Comparison of ENCODE assay signal across 17 cellular contexts in the genomic region with DNA sequence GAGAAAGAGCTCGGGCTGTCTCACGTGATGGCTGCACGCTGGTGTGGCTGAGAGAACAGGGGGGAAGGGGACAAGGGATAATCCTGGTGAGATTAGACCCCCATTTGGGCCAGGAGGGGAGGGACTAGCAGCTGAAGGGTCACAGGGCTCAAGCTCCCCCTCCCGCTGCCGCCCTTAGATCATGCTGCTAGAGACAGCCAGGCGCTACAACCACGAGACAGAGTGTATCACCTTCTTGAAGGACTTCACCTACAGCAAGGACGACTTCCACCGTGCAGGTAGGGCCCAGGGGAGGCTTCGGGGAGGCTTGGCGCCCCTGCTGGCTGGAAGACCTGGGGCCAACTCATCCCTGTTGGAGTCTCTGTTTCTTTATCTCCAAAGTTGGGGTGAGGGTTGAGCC. TPM values are rescaled to one million over a fixed set of nuclear protein-coding genes. Genes with fewer than 3 reads are reported as not detected.
A peak's percentile ranks its signal among the peaks of the same experiment; 100 is the strongest.
DNase-seq lines count a peak whose midpoint lies in the region; ATAC-seq, FAIRE-seq and TF ChIP-seq lines count a peak whose summit lies in the region.
"Had no signal": no experiment of that assay in that cellular context is flagged by ENCODE, and none has a peak within 500 bp of the region (broad histone marks: within the 10 kb centered on the region; RNA-seq: fewer than 3 reads in every experiment).

No MANE protein-coding gene starts in this region.

- WGBS in K562 (ENCODE audit: insufficient coverage, low coverage, missing lambda C conversion rate), result 87% methylated on average over 9 of the region's 11 CpGs

- H3K27me3 Mint-ChIP-seq in activated CD4-positive, alpha-beta T cell treated with anti-CD3 and anti-CD28 coated beads, Interleukin-2, amount 10 ng/mL, durations not matched to agents 24 days and 14 days, result no peaks in the 10 kb centered on the region
- H3K27me3 Mint-ChIP-seq in activated CD4-positive, alpha-beta T cell treated with anti-CD3 and anti-CD28 coated beads for 36 hours, result no peaks in the 10 kb centered on the region
- H3K27me3 Mint-ChIP-seq in CD4-positive, alpha-beta T cell, result peaks cover 6% of the 10 kb centered on the region
- peaks cover 6% of the 10 kb centered on the region for H3K27me3 Mint-ChIP-seq in neural crest cell (ENCODE audit: low read depth)
- H3K27me3 Mint-ChIP-seq in stimulated activated naive CD8-positive, alpha-beta T cell treated with anti-CD3 and anti-CD28 coated beads, Interleukin-15, amount 100 ng/mL, for 72 hours, result no peaks in the 10 kb centered on the region

- peak overlapping the region in 1 of 2 experiments; percentile 70; a peak in 2 of 4 replicates for H3K9ac ChIP-seq in K562 (ENCODE audit: insufficient read depth in 1 of 2, low read depth in 2 of 2, low read length in 2 of 2)
- H3K9ac ChIP-seq: GM23248 had no signal

- no peak overlapping the region for H3K4me3 Mint-ChIP-seq in activated CD4-positive, alpha-beta T cell treated with anti-CD3 and anti-CD28 coated beads, Interleukin-2, amount 10 ng/mL, durations not matched to agents 24 days and 14 days
- H3K4me3 Mint-ChIP-seq in activated CD4-positive, alpha-beta T cell treated with anti-CD3 and anti-CD28 coated beads for 36 hours, result no peak overlapping the region
- no peak overlapping the region for H3K4me3 Mint-ChIP-seq in CD4-positive, alpha-beta T cell
- H3K4me3 Mint-ChIP-seq in neural crest cell, result peak overlapping the region; percentile 54
- H3K4me3 Mint-ChIP-seq in stimulated activated naive CD8-positive, alpha-beta T cell treated with anti-CD3 and anti-CD28 coated beads, Interleukin-15, amount 100 ng/mL, for 72 hours, result no peak overlapping the region

- TF ChIP-seq POLR2A in K562 (conservative IDR thresholded peaks at IDR 0.05), result no peak

- in situ Hi-C loops in K562 (cut with MboI), result no loop called here

- FAIRE-seq in K562 (lab: Jason Lieb, UNC), result no peak
- FAIRE-seq: H54 had no signal

- DNase-seq in activated CD4-positive, alpha-beta T cell treated with anti-CD3 and anti-CD28 coated beads, Interleukin-2, amount 10 ng/mL, durations not matched to agents 24 days and 14 days, result peak; percentile 57
- no peak for DNase-seq in activated CD4-positive, alpha-beta T cell treated with anti-CD3 and anti-CD28 coated beads for 36 hours
- no peak for DNase-seq in CD4-positive, alpha-beta T cell
- DNase-seq in K562 (ENCODE audit: extremely low read depth in 1 of 4, low spot score in 3 of 4) (peak in 1 of 4 experiments; percentile 2), neural crest cell (ENCODE audit: low read depth, low spot score) (no peak), dedifferentiated amniotic fluid mesenchymal stem cell (ENCODE audit: extremely low spot score) (no peak)
- DNase-seq in stimulated activated naive CD8-positive, alpha-beta T cell treated with anti-CD3 and anti-CD28 coated beads, Interleukin-15, amount 100 ng/mL, for 72 hours, result no peak
- DNase-seq: Caco-2; CD8-positive, alpha-beta memory T cell; DMS53; GF-D8; GM23248 had no signal

- TF ChIP-seq EP300 in K562 (IDR thresholded peaks at IDR 0.05; ENCODE audit: low read length), result no peak

- H3K27me3 ChIP-seq in CD4-positive, alpha-beta T cell (ENCODE audit: control insufficient read depth, insufficient read depth, low read length), result no peaks in the 10 kb centered on the region
- no peaks in the 10 kb centered on the region for H3K27me3 ChIP-seq in K562 (ENCODE audit: control insufficient read depth in 2 of 2, insufficient read depth in 2 of 2, low read length in 2 of 2)

- peaks cover 19 to 68% of the 10 kb centered on the region in 2 experiments for H3K4me1 ChIP-seq in K562 (replicated peaks in 1 of 2; ENCODE audit: control insufficient read depth in 2 of 2, insufficient read depth in 2 of 2, low read length in 2 of 2)

- no peak overlapping the region for H3K27ac Mint-ChIP-seq in activated CD4-positive, alpha-beta T cell treated with anti-CD3 and anti-CD28 coated beads, Interleukin-2, amount 10 ng/mL, durations not matched to agents 24 days and 14 days
- no peak overlapping the region for H3K27ac Mint-ChIP-seq in activated CD4-positive, alpha-beta T cell treated with anti-CD3 and anti-CD28 coated beads for 36 hours
- peak overlapping the region; percentile 35 for H3K27ac Mint-ChIP-seq in CD4-positive, alpha-beta T cell
- H3K27ac Mint-ChIP-seq in neural crest cell (ENCODE audit: unreplicated experiment), result no peak overlapping the region
- H3K27ac Mint-ChIP-seq in stimulated activated naive CD8-positive, alpha-beta T cell treated with anti-CD3 and anti-CD28 coated beads, Interleukin-15, amount 100 ng/mL, for 72 hours, result peak overlapping the region in 1 of 2 donors; percentile 54

- no peak for ATAC-seq in activated CD4-positive, alpha-beta T cell treated with anti-CD3 and anti-CD28 coated beads for 36 hours
- no peak for ATAC-seq in CD4-positive, alpha-beta T cell (ENCODE audit: poor library complexity)
- ATAC-seq in K562, result no peak
- ATAC-seq in stimulated activated naive CD8-positive, alpha-beta T cell treated with anti-CD3 and anti-CD28 coated beads, Interleukin-15, amount 100 ng/mL, for 72 hours, result no peak
- no peak for ATAC-seq in GM21515 (IDR thresholded peaks at IDR 0.05; ENCODE audit: unreplicated experiment)

- peaks cover 24% of the 10 kb centered on the region for H3K4me1 Mint-ChIP-seq in activated CD4-positive, alpha-beta T cell treated with anti-CD3 and anti-CD28 coated beads, Interleukin-2, amount 10 ng/mL, durations not matched to agents 24 days and 14 days
- H3K4me1 Mint-ChIP-seq in activated CD4-positive, alpha-beta T cell treated with anti-CD3 and anti-CD28 coated beads for 36 hours, result peaks cover 26% of the 10 kb centered on the region
- peaks cover 37% of the 10 kb centered on the region for H3K4me1 Mint-ChIP-seq in CD4-positive, alpha-beta T cell (ENCODE audit: low read depth)
- peaks cover 21% of the 10 kb centered on the region for H3K4me1 Mint-ChIP-seq in neural crest cell
- peaks cover 49% of the 10 kb centered on the region for H3K4me1 Mint-ChIP-seq in stimulated activated naive CD8-positive, alpha-beta T cell treated with anti-CD3 and anti-CD28 coated beads, Interleukin-15, amount 100 ng/mL, for 72 hours

- TF ChIP-seq RAD21 in K562 (CRISPR knock-in tag; conservative IDR thresholded peaks at IDR 0.05 in 1 of 2, IDR thresholded peaks at IDR 0.05 in 1 of 2), result no peak

- H3K9me3 Mint-ChIP-seq in activated CD4-positive, alpha-beta T cell treated with anti-CD3 and anti-CD28 coated beads, Interleukin-2, amount 10 ng/mL, durations not matched to agents 24 days and 14 days, result no peaks in the 10 kb centered on the region
- H3K9me3 Mint-ChIP-seq in activated CD4-positive, alpha-beta T cell treated with anti-CD3 and anti-CD28 coated beads for 36 hours (ENCODE audit: low read depth), result no peaks in the 10 kb centered on the region
- H3K9me3 Mint-ChIP-seq in CD4-positive, alpha-beta T cell, result no peaks in the 10 kb centered on the region
- H3K9me3 Mint-ChIP-seq in neural crest cell, result no peaks in the 10 kb centered on the region
- H3K9me3 Mint-ChIP-seq in stimulated activated naive CD8-positive, alpha-beta T cell treated with anti-CD3 and anti-CD28 coated beads, Interleukin-15, amount 100 ng/mL, for 72 hours, result no peaks in the 10 kb centered on the region

- H2AFZ ChIP-seq in K562 (ENCODE audit: low read depth, low read length), result no peak overlapping the region
- H2AFZ ChIP-seq: GM23248 had no signal

- intact Hi-C loops in activated CD4-positive, alpha-beta T cell treated with anti-CD3 and anti-CD28 coated beads, Interleukin-2, amount 10 ng/mL, durations not matched to agents 24 days and 14 days (cut with micrococcal nuclease), result no loop called here
- intact Hi-C loops in activated CD4-positive, alpha-beta T cell treated with anti-CD3 and anti-CD28 coated beads for 36 hours (cut with DNase I, micrococcal nuclease), result no loop called here
- intact Hi-C loops in CD4-positive, alpha-beta T cell (cut with DNase I, micrococcal nuclease), result no loop called here
- intact Hi-C loops in K562 (cut with micrococcal nuclease), result loop anchor here (5.0 kb wide), 1 partner anchor 278 kb away; no protein-coding TSS in a partner anchor

- peaks cover 34% of the 10 kb centered on the region for H3K79me2 ChIP-seq in K562 (ENCODE audit: control insufficient read depth, insufficient read depth, low read length)

- H3K4me2 ChIP-seq in K562 (ENCODE audit: insufficient read depth, low read length), result no peak overlapping the region; the same call in 1 of the 2 replicates

- H3K4me3 ChIP-seq in K562, result no peak overlapping the region
- H3K4me3 ChIP-seq: GM23248 had no signal

- TF ChIP-seq CTCF in CD4-positive, alpha-beta T cell (IDR thresholded peaks at IDR 0.05), result no peak
- TF ChIP-seq CTCF in K562 (IDR thresholded peaks at IDR 0.05 in 2 of 3, conservative IDR thresholded peaks at IDR 0.05 in 1 of 3; ENCODE audit: insufficient read depth in 2 of 3, low read depth in 1 of 3, low read length in 3 of 3) (no peak), neural crest cell (conservative IDR thresholded peaks at IDR 0.05) (no peak)

- H3K36me3 ChIP-seq in K562 (ENCODE audit: control insufficient read depth, insufficient read depth, low read length), result peaks cover 59% of the 10 kb centered on the region; the same call in 2 of the 3 replicates

- no peaks in the 10 kb centered on the region for H3K9me3 ChIP-seq in CD4-positive, alpha-beta T cell (ENCODE audit: control insufficient read depth, low read length)
- H3K9me3 ChIP-seq in K562 (replicated peaks; ENCODE audit: control insufficient read depth, insufficient read depth, low read depth, low read length), result no peaks in the 10 kb centered on the region
- H3K9me3 ChIP-seq: Caco-2 had no signal

- peaks cover 46% of the 10 kb centered on the region for H3K36me3 Mint-ChIP-seq in activated CD4-positive, alpha-beta T cell treated with anti-CD3 and anti-CD28 coated beads, Interleukin-2, amount 10 ng/mL, durations not matched to agents 24 days and 14 days (ENCODE audit: low read depth)
- H3K36me3 Mint-ChIP-seq in activated CD4-positive, alpha-beta T cell treated with anti-CD3 and anti-CD28 coated beads for 36 hours (ENCODE audit: low read depth), result peaks cover 38% of the 10 kb centered on the region
- H3K36me3 Mint-ChIP-seq in CD4-positive, alpha-beta T cell (ENCODE audit: low read depth), result peaks cover 78% of the 10 kb centered on the region
- peaks cover 3% of the 10 kb centered on the region for H3K36me3 Mint-ChIP-seq in neural crest cell (ENCODE audit: low read depth)

- POLR2A ChIA-PET in activated CD4-positive, alpha-beta T cell treated with anti-CD3 and anti-CD28 coated beads for 36 hours (lab: Charles Lee), result interaction anchor here (0.6 kb wide), 1 partner anchor 46 kb away, joined by 4 read pairs; no protein-coding TSS in a partner anchor
- POLR2A ChIA-PET in CD4-positive, alpha-beta T cell (lab: Charles Lee), result no interaction called here
- POLR2A ChIA-PET in K562 (lab: Yijun Ruan, JAX), result no interaction called here

- no peak overlapping the region for H3K27ac ChIP-seq in CD4-positive, alpha-beta T cell (ENCODE audit: low read depth, low read length)
- H3K27ac ChIP-seq in K562 (ENCODE audit: extremely low read depth, low read depth, low read length), result no peak overlapping the region
- H3K27ac ChIP-seq: 22Rv1, GM23248, HL-60 had no signal

- BruUV-seq in K562 (replicated peaks; lab: Mats Ljungman, UMichigan), result no TSS peak

- no peaks in the 10 kb centered on the region for H3K9me1 ChIP-seq in K562 (ENCODE audit: control insufficient read depth, insufficient read depth, low read length)

- H4K20me1 ChIP-seq in K562 (replicated peaks; ENCODE audit: control insufficient read depth, insufficient read depth, low read length), result peaks cover 2% of the 10 kb centered on the region

- CTCF ChIA-PET in activated CD4-positive, alpha-beta T cell treated with anti-CD3 and anti-CD28 coated beads for 36 hours (lab: Charles Lee), result interaction anchor here (1.4 kb wide), 1 partner anchor 22 kb away, joined by 3 read pairs; no protein-coding TSS in a partner anchor
- CTCF ChIA-PET in CD4-positive, alpha-beta T cell (lab: Charles Lee), result no interaction called here
- CTCF ChIA-PET in K562 (lab: Yijun Ruan, JAX; ENCODE audit: low intra/inter-chr PET ratio), result no interaction called here

RNA-seq across cellular contexts. Expression of gene NR1H2, which starts 3.3 kb away (rescaled TPM):
- 81.4 and 84.7 TPM in 2 replicates for total RNA-seq in activated CD4-positive, alpha-beta T cell treated with anti-CD3 and anti-CD28 coated beads, Interleukin-2, amount 10 ng/mL, durations not matched to agents 24 days and 14 days
- total RNA-seq in activated CD4-positive, alpha-beta T cell treated with anti-CD3 and anti-CD28 coated beads for 36 hours, result 10 to 100 TPM; 50.3 to 53.6 TPM
- total RNA-seq in CD4-positive, alpha-beta T cell, result 100 to 1,000 TPM; 261 to 265 TPM
- 31.6 and 83.2 TPM in 2 replicates for total RNA-seq in K562 (2011; cell fraction: chromatin; rRNA removed; ENCODE audit: low replicate concordance)
- total RNA-seq in K562 (2011; cell fraction: nucleolus; rRNA removed), result 66.3 and 72.5 TPM in 2 replicates
- 41.0 and 45.6 TPM in 2 replicates for total RNA-seq in K562 (2011; cell fraction: nucleoplasm; rRNA removed)
- total RNA-seq in K562 (2014; rRNA removed) (51.4 and 68.1 TPM in 2 replicates), K562 (2014; rRNA removed; fragmentation: Illumina TruSeq; extraction: Trizol) (10.6 and 12.3 TPM in 2 replicates), K562 (2015; rRNA removed; fragmentation: Illumina TruSeq; extraction: Trizol) (32.9 and 35.0 TPM in 2 replicates), K562 (2021) (56.7 and 58.2 TPM in 2 replicates), neural crest cell (21.8 and 22.8 TPM in 2 replicates)
- polyA plus RNA-seq in K562 (2011; rRNA removed) (24.0 and 37.5 TPM in 2 replicates), K562 (2014; fragmentation: Illumina TruSeq; extraction: Trizol) (23.8 and 51.0 TPM in 2 replicates), K562 (2014; fragmentation: Nextera tagmentation; extraction: Ambion mirVana) (1 to 10 TPM in 1 of 2 experiments, under 1 TPM in 1; 0.11 to 1.5 TPM), K562 (2014; rRNA removed) (61.9 and 73.8 TPM in 2 replicates)
- 42.2 and 70.3 TPM in 2 replicates for polyA plus RNA-seq in K562 (2011; cell fraction: cytosol; rRNA removed)
- 71.7 and 110 TPM in 2 replicates for polyA plus RNA-seq in K562 (2011; cell fraction: nucleus; rRNA removed)
- polyA plus RNA-seq in K562 (2012), result 51.4 and 65.3 TPM in 2 replicates
- polyA minus RNA-seq in K562 (2011; rRNA and poly(A)+ RNA removed), result 12.7 and 17.8 TPM in 2 replicates
- polyA minus RNA-seq in K562 (2011; cell fraction: cytosol; rRNA and poly(A)+ RNA removed), result 15.7 and 17.4 TPM in 2 replicates
- polyA minus RNA-seq in K562 (2011; cell fraction: nucleus; rRNA and poly(A)+ RNA removed), result 28.8 and 37.7 TPM in 2 replicates

RNA-seq across cellular contexts. Expression of gene POLD1, which starts 4.5 kb away (rescaled TPM):
- 188 and 204 TPM in 2 replicates for total RNA-seq in activated CD4-positive, alpha-beta T cell treated with anti-CD3 and anti-CD28 coated beads, Interleukin-2, amount 10 ng/mL, durations not matched to agents 24 days and 14 days
- 100 to 1,000 TPM; 220 to 227 TPM for total RNA-seq in activated CD4-positive, alpha-beta T cell treated with anti-CD3 and anti-CD28 coated beads for 36 hours
- total RNA-seq in CD4-positive, alpha-beta T cell, result 10 to 100 TPM; 22.1 to 24.2 TPM
- 79.9 and 373 TPM in 2 replicates for total RNA-seq in K562 (2011; cell fraction: chromatin; rRNA removed; ENCODE audit: low replicate concordance)
- total RNA-seq in K562 (2011; cell fraction: nucleolus; rRNA removed), result 460 and 477 TPM in 2 replicates
- 147 and 179 TPM in 2 replicates for total RNA-seq in K562 (2011; cell fraction: nucleoplasm; rRNA removed)
- total RNA-seq in K562 (2014; rRNA removed), result 258 and 338 TPM in 2 replicates
- total RNA-seq in K562 (2014; rRNA removed; fragmentation: Illumina TruSeq; extraction: Trizol), result 15.3 and 28.3 TPM in 2 replicates
- 89.4 and 95.2 TPM in 2 replicates for total RNA-seq in K562 (2015; rRNA removed; fragmentation: Illumina TruSeq; extraction: Trizol)
- total RNA-seq in K562 (2021), result 296 and 312 TPM in 2 replicates
- 45.2 and 88.6 TPM in 2 replicates for polyA plus RNA-seq in K562 (2011; rRNA removed)
- 86.2 and 222 TPM in 2 replicates for polyA plus RNA-seq in K562 (2011; cell fraction: cytosol; rRNA removed)
- polyA plus RNA-seq in K562 (2011; cell fraction: nucleus; rRNA removed), result 460 and 607 TPM in 2 replicates
- 164 and 224 TPM in 2 replicates for polyA plus RNA-seq in K562 (2012)
- polyA plus RNA-seq in K562 (2014; fragmentation: Illumina TruSeq; extraction: Trizol), result 47.8 and 97.9 TPM in 2 replicates
- polyA plus RNA-seq in K562 (2014; fragmentation: Nextera tagmentation; extraction: Ambion mirVana), result 1 to 10 TPM; 1.3 to 6.4 TPM
- 161 and 163 TPM in 2 replicates for polyA plus RNA-seq in K562 (2014; rRNA removed)
- 33.3 and 52.7 TPM in 2 replicates for polyA minus RNA-seq in K562 (2011; rRNA and poly(A)+ RNA removed)
- 165 and 236 TPM in 2 replicates for polyA minus RNA-seq in K562 (2011; cell fraction: cytosol; rRNA and poly(A)+ RNA removed)
- polyA minus RNA-seq in K562 (2011; cell fraction: nucleus; rRNA and poly(A)+ RNA removed), result 166 and 171 TPM in 2 replicates
- total RNA-seq in neural crest cell, result 151 and 160 TPM in 2 replicates

RNA-seq across cellular contexts. Expression of gene NAPSA, which starts 14.2 kb away (rescaled TPM):
- 13.6 and 18.0 TPM in 2 replicates for total RNA-seq in activated CD4-positive, alpha-beta T cell treated with anti-CD3 and anti-CD28 coated beads, Interleukin-2, amount 10 ng/mL, durations not matched to agents 24 days and 14 days
- 10 to 100 TPM; 44.0 to 63.4 TPM for total RNA-seq in activated CD4-positive, alpha-beta T cell treated with anti-CD3 and anti-CD28 coated beads for 36 hours
- under 1 TPM; 0.61 to 0.91 TPM for total RNA-seq in CD4-positive, alpha-beta T cell
- total RNA-seq in K562 (2011; cell fraction: chromatin; rRNA removed; ENCODE audit: low replicate concordance), result 3.9 and 8.3 TPM in 2 replicates
- 5.0 and 5.5 TPM in 2 replicates for total RNA-seq in K562 (2011; cell fraction: nucleolus; rRNA removed)
- total RNA-seq in K562 (2011; cell fraction: nucleoplasm; rRNA removed), result 3.6 and 5.6 TPM in 2 replicates
- 0.41 and 0.78 TPM in 2 replicates for total RNA-seq in K562 (2014; rRNA removed)
- total RNA-seq in K562 (2014; rRNA removed; fragmentation: Illumina TruSeq; extraction: Trizol), result 0.45 and 0.65 TPM in 2 replicates
- total RNA-seq in K562 (2015; rRNA removed; fragmentation: Illumina TruSeq; extraction: Trizol), result 0.45 and 0.76 TPM in 2 replicates
- total RNA-seq in K562 (2021), result 1.9 and 2.3 TPM in 2 replicates
- 1.2 and 1.9 TPM in 2 replicates for polyA plus RNA-seq in K562 (2011; rRNA removed)
- polyA plus RNA-seq in K562 (2011; cell fraction: cytosol; rRNA removed), result 1.4 and 1.9 TPM in 2 replicates
- 11.3 and 12.5 TPM in 2 replicates for polyA plus RNA-seq in K562 (2011; cell fraction: nucleus; rRNA removed)
- polyA plus RNA-seq in K562 (2012), result 2.0 and 3.0 TPM in 2 replicates
- polyA plus RNA-seq in K562 (2014; fragmentation: Illumina TruSeq; extraction: Trizol), result 0.89 and 1.1 TPM in 2 replicates
- polyA plus RNA-seq in K562 (2014; fragmentation: Nextera tagmentation; extraction: Ambion mirVana), result under 1 TPM; 0.25 to 0.49 TPM
- polyA plus RNA-seq in K562 (2014; rRNA removed), result 0.69 and 1.6 TPM in 2 replicates
- polyA minus RNA-seq in K562 (2011; rRNA and poly(A)+ RNA removed), result 0.42 and 0.57 TPM in 2 replicates
- 1.5 TPM in 1 of 2 replicates, not detected in the other for polyA minus RNA-seq in K562 (2011; cell fraction: cytosol; rRNA and poly(A)+ RNA removed)
- polyA minus RNA-seq in K562 (2011; cell fraction: nucleus; rRNA and poly(A)+ RNA removed), result 2.0 and 2.2 TPM in 2 replicates
- total RNA-seq in neural crest cell, result 0.96 and 1.0 TPM in 2 replicates

RNA-seq across cellular contexts. Expression of gene SPIB, which starts 39.1 kb away (rescaled TPM):
- 0.91 and 1.6 TPM in 2 replicates for total RNA-seq in activated CD4-positive, alpha-beta T cell treated with anti-CD3 and anti-CD28 coated beads, Interleukin-2, amount 10 ng/mL, durations not matched to agents 24 days and 14 days
- total RNA-seq in activated CD4-positive, alpha-beta T cell treated with anti-CD3 and anti-CD28 coated beads for 36 hours, result under 1 TPM; 0.33 to 0.50 TPM
- under 1 TPM; 0.42 to 0.52 TPM for total RNA-seq in CD4-positive, alpha-beta T cell
- 2.3 and 8.3 TPM in 2 replicates for total RNA-seq in K562 (2011; cell fraction: chromatin; rRNA removed; ENCODE audit: low replicate concordance)
- total RNA-seq in K562 (2011; cell fraction: nucleolus; rRNA removed), result 4.6 and 5.2 TPM in 2 replicates
- total RNA-seq in K562 (2011; cell fraction: nucleoplasm; rRNA removed), result 3.9 and 4.4 TPM in 2 replicates
- 0.33 and 0.45 TPM in 2 replicates for total RNA-seq in K562 (2014; rRNA removed)
- 0.22 and 0.25 TPM in 2 replicates for total RNA-seq in K562 (2014; rRNA removed; fragmentation: Illumina TruSeq; extraction: Trizol)
- total RNA-seq in K562 (2015; rRNA removed; fragmentation: Illumina TruSeq; extraction: Trizol), result 0.40 and 0.45 TPM in 2 replicates
- total RNA-seq in K562 (2021), result 1.0 and 1.3 TPM in 2 replicates
- polyA plus RNA-seq in K562 (2011; rRNA removed), result 0.46 and 0.60 TPM in 2 replicates
- 0.41 and 0.94 TPM in 2 replicates for polyA plus RNA-seq in K562 (2011; cell fraction: cytosol; rRNA removed)
- 2.5 and 7.6 TPM in 2 replicates for polyA plus RNA-seq in K562 (2011; cell fraction: nucleus; rRNA removed)
- 0.53 and 1.1 TPM in 2 replicates for polyA plus RNA-seq in K562 (2012)
- 0.24 and 0.76 TPM in 2 replicates for polyA plus RNA-seq in K562 (2014; fragmentation: Illumina TruSeq; extraction: Trizol)
- polyA plus RNA-seq in K562 (2014; fragmentation: Nextera tagmentation; extraction: Ambion mirVana), result under 1 TPM in 1 of 2 experiments, not detected in 1; 0.06 TPM
- polyA plus RNA-seq in K562 (2014; rRNA removed), result 0.53 and 0.92 TPM in 2 replicates
- 0.06 and 0.07 TPM in 2 replicates for polyA minus RNA-seq in K562 (2011; rRNA and poly(A)+ RNA removed)
- not detected in 2 replicates for polyA minus RNA-seq in K562 (2011; cell fraction: cytosol; rRNA and poly(A)+ RNA removed)
- polyA minus RNA-seq in K562 (2011; cell fraction: nucleus; rRNA and poly(A)+ RNA removed), result 0.33 and 0.94 TPM in 2 replicates
- total RNA-seq in neural crest cell, result not detected in 2 replicates
- total RNA-seq: GM23248 had no signal
- polyA plus RNA-seq: BJ, GM23248 had no signal

RNA-seq across cellular contexts. Expression of gene KCNC3, which starts 50.4 kb away (rescaled TPM):
- total RNA-seq in activated CD4-positive, alpha-beta T cell treated with anti-CD3 and anti-CD28 coated beads, Interleukin-2, amount 10 ng/mL, durations not matched to agents 24 days and 14 days, result 20.3 TPM in 2 replicates
- 1 to 10 TPM; 9.1 to 9.7 TPM for total RNA-seq in activated CD4-positive, alpha-beta T cell treated with anti-CD3 and anti-CD28 coated beads for 36 hours
- total RNA-seq in CD4-positive, alpha-beta T cell, result 1 to 10 TPM; 1.6 to 2.0 TPM
- 19.8 and 38.5 TPM in 2 replicates for total RNA-seq in K562 (2011; cell fraction: chromatin; rRNA removed; ENCODE audit: low replicate concordance)
- 17.0 and 18.4 TPM in 2 replicates for total RNA-seq in K562 (2011; cell fraction: nucleolus; rRNA removed)
- total RNA-seq in K562 (2011; cell fraction: nucleoplasm; rRNA removed), result 18.8 and 48.6 TPM in 2 replicates
- total RNA-seq in K562 (2014; rRNA removed) (1.8 and 4.0 TPM in 2 replicates), K562 (2014; rRNA removed; fragmentation: Illumina TruSeq; extraction: Trizol) (1.4 and 1.7 TPM in 2 replicates), K562 (2015; rRNA removed; fragmentation: Illumina TruSeq; extraction: Trizol) (2.1 and 3.0 TPM in 2 replicates), K562 (2021) (20.2 and 26.2 TPM in 2 replicates), neural crest cell (4.0 and 4.2 TPM in 2 replicates)
- polyA plus RNA-seq in K562 (2011; rRNA removed) (2.0 and 3.7 TPM in 2 replicates), K562 (2014; fragmentation: Illumina TruSeq; extraction: Trizol) (14.9 and 16.4 TPM in 2 replicates), K562 (2014; fragmentation: Nextera tagmentation; extraction: Ambion mirVana) (under 1 TPM; 0.03 to 0.06 TPM), K562 (2014; rRNA removed) (13.2 and 14.2 TPM in 2 replicates)
- 2.0 and 2.7 TPM in 2 replicates for polyA plus RNA-seq in K562 (2011; cell fraction: cytosol; rRNA removed)
- 12.7 and 28.1 TPM in 2 replicates for polyA plus RNA-seq in K562 (2011; cell fraction: nucleus; rRNA removed)
- 10.3 and 13.2 TPM in 2 replicates for polyA plus RNA-seq in K562 (2012)
- 1.2 and 2.0 TPM in 2 replicates for polyA minus RNA-seq in K562 (2011; rRNA and poly(A)+ RNA removed)
- 8.9 and 10.9 TPM in 2 replicates for polyA minus RNA-seq in K562 (2011; cell fraction: cytosol; rRNA and poly(A)+ RNA removed)
- polyA minus RNA-seq in K562 (2011; cell fraction: nucleus; rRNA and poly(A)+ RNA removed), result 7.8 and 7.9 TPM in 2 replicates
- polyA plus RNA-seq: CD8-positive, alpha-beta memory T cell had no signal
